In the genomic region with DNA sequence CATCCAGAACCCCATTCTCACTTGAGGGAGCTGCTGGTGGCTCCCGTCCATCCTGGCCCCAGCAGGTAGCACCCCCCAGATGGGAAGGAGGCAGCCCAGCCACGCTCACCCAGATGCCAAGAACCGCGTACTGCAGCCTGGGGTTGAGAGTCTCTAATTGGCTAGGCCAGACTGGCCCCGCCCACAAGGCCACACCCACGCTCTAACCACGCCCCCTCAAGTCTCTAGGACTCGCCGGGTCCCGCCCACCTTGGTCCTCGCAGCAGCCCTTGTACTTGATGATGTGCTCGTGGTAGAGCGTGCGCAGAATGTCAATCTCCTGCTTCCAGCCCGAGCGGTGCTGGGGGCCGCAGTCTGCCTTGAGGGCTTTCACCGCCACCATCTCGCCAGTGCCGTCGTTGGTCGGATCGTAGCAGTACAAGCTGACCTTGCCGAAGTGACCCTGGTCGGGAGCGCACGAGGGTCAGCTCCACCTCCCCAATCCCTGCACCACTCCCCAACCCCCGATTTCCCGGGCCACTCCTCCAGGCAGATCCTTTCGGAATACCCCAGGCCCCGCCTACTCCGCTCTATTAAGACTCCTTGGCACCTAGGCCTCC, we compare ENCODE assay signal across 8 cellular contexts. TPM values are rescaled to one million over a fixed set of nuclear protein-coding genes. Genes with fewer than 3 reads are reported as not detected.
DNase-seq lines count a peak whose midpoint lies in the region; ATAC-seq, FAIRE-seq and TF ChIP-seq lines count a peak whose summit lies in the region.

No MANE protein-coding gene starts in this region.

- H3K4me3 ChIP-seq in NT2/D1 (ENCODE audit: insufficient read length, low read depth) (peak overlapping the region; percentile 46), bronchial epithelial cell (ENCODE audit: low read depth, low read length) (no peak overlapping the region)

- no peak for TF ChIP-seq CTCF in CD4-positive, alpha-beta T cell (IDR thresholded peaks at IDR 0.05)
- TF ChIP-seq CTCF in bronchial epithelial cell (IDR thresholded peaks at IDR 0.05; ENCODE audit: insufficient read depth, low read length, severe bottlenecking) (no peak), mesothelial cell of epicardium (IDR thresholded peaks at IDR 0.05; ENCODE audit: unreplicated experiment) (no peak)

- no peaks in the 10 kb centered on the region for H3K27me3 ChIP-seq in CD4-positive, alpha-beta T cell (ENCODE audit: control insufficient read depth, insufficient read depth, low read length)
- H3K27me3 ChIP-seq in NT2/D1 (ENCODE audit: insufficient read depth, insufficient read length) (no peaks in the 10 kb centered on the region), bronchial epithelial cell (ENCODE audit: control insufficient read depth, insufficient read depth, low read length) (no peaks in the 10 kb centered on the region)

- peaks cover 6% of the 10 kb centered on the region for H3K4me1 ChIP-seq in NT2/D1 (ENCODE audit: insufficient read depth, insufficient read length)

- H3K27ac Mint-ChIP-seq in CD4-positive, alpha-beta T cell: no peak overlapping the region
- H3K27ac Mint-ChIP-seq in mesothelial cell of epicardium: no peak overlapping the region

- FAIRE-seq in bronchial epithelial cell (lab: Jason Lieb, UNC) (peak; percentile 40), frontal cortex (lab: Jason Lieb, UNC) (no peak)

- peak in 3 of 10 experiments; percentile 21 to 32 (median 22) for DNase-seq in CD4-positive, alpha-beta T cell
- peak; percentile 89 for DNase-seq in NT2/D1 (ENCODE audit: low read depth, low spot score)
- DNase-seq in bronchial epithelial cell (ENCODE audit: low read depth): no peak
- DNase-seq in mesothelial cell of epicardium (ENCODE audit: low spot score in 2 of 2, unreplicated experiment in 2 of 2): peak; percentile 54 to 82
- DNase-seq in dedifferentiated amniotic fluid mesenchymal stem cell (ENCODE audit: extremely low spot score): no peak
- DNase-seq in frontal cortex (ENCODE audit: low spot score in 2 of 2): no peak
- DNase-seq in DMS114 treated with DMSO at 0.1 percent for 48 hours (lab: John Stamatoyannopoulos, UW; ENCODE audit: unreplicated experiment): no peak

- H3K36me3 ChIP-seq in NT2/D1 (ENCODE audit: insufficient read depth, insufficient read length, low read length) (peaks cover 63% of the 10 kb centered on the region), bronchial epithelial cell (ENCODE audit: control insufficient read depth, insufficient read depth, low read length) (peaks cover 22% of the 10 kb centered on the region)

- H3K9me3 Mint-ChIP-seq in CD4-positive, alpha-beta T cell: no peaks in the 10 kb centered on the region
- no peaks in the 10 kb centered on the region for H3K9me3 Mint-ChIP-seq in mesothelial cell of epicardium

- intact Hi-C loops in CD4-positive, alpha-beta T cell (cut with DNase I, micrococcal nuclease): loop anchor here in 1 of 2 experiments (10.0 kb wide), 1 partner anchor 1409 kb away; no protein-coding TSS in a partner anchor

- H3K36me3 Mint-ChIP-seq in CD4-positive, alpha-beta T cell (ENCODE audit: low read depth): peaks cover 60% of the 10 kb centered on the region
- H3K36me3 Mint-ChIP-seq in mesothelial cell of epicardium: peaks cover 22% of the 10 kb centered on the region

- peak overlapping the region; percentile 83 for H3K9ac ChIP-seq in NT2/D1 (ENCODE audit: insufficient read length, low read depth)

- CTCF ChIA-PET in CD4-positive, alpha-beta T cell (lab: Charles Lee): no interaction called here

- H3K4me1 Mint-ChIP-seq in CD4-positive, alpha-beta T cell (ENCODE audit: low read depth): no peaks in the 10 kb centered on the region
- H3K4me1 Mint-ChIP-seq in mesothelial cell of epicardium: peaks cover 7% of the 10 kb centered on the region

- ATAC-seq in CD4-positive, alpha-beta T cell (ENCODE audit: poor library complexity): peak; percentile 64
- no peak for ATAC-seq in GM19328 (IDR thresholded peaks at IDR 0.05; ENCODE audit: unreplicated experiment)

- no peak overlapping the region for H3K4me3 Mint-ChIP-seq in CD4-positive, alpha-beta T cell
- H3K4me3 Mint-ChIP-seq in mesothelial cell of epicardium: peak overlapping the region; percentile 59

- H3K27me3 Mint-ChIP-seq in CD4-positive, alpha-beta T cell: no peaks in the 10 kb centered on the region
- no peaks in the 10 kb centered on the region for H3K27me3 Mint-ChIP-seq in mesothelial cell of epicardium (ENCODE audit: low read depth)

- no peaks in the 10 kb centered on the region for H3K9me3 ChIP-seq in CD4-positive, alpha-beta T cell (ENCODE audit: control insufficient read depth, low read length)
- H3K9me3 ChIP-seq in NT2/D1 (ENCODE audit: insufficient read depth, low read length): no peaks in the 10 kb centered on the region

- POLR2A ChIA-PET in CD4-positive, alpha-beta T cell (lab: Charles Lee): interaction anchor here (0.5 kb wide), 1 partner anchor 187 kb away, joined by 3 read pairs; no protein-coding TSS in a partner anchor

- H3K27ac ChIP-seq in CD4-positive, alpha-beta T cell (ENCODE audit: low read depth, low read length): no peak overlapping the region

RNA-seq across cellular contexts. Expression of a gene that starts 14.5 kb away (rescaled TPM):
- total RNA-seq in CD4-positive, alpha-beta T cell: 100 to 1,000 TPM; 164 to 173 TPM
- total RNA-seq in bronchial epithelial cell: 5.0 and 5.5 TPM in 2 replicates
- total RNA-seq in mesothelial cell of epicardium: 2.0 to 2.7 TPM (median 2.3 TPM) in 3 replicates
- total RNA-seq in frontal cortex: 0.82 TPM

RNA-seq across cellular contexts. Expression of a gene that starts 20.6 kb away (rescaled TPM):
- total RNA-seq in CD4-positive, alpha-beta T cell: 10 to 100 TPM; 20.5 to 21.3 TPM
- total RNA-seq in bronchial epithelial cell (2.3 and 4.2 TPM in 2 replicates), mesothelial cell of epicardium (51.1 to 55.7 TPM (median 52.4 TPM) in 3 replicates), frontal cortex (2.4 TPM)

RNA-seq across cellular contexts. Expression of a gene that starts 26.5 kb away (rescaled TPM):
- total RNA-seq in CD4-positive, alpha-beta T cell: 100 to 1,000 TPM; 229 to 253 TPM
- total RNA-seq in bronchial epithelial cell (36.1 and 45.8 TPM in 2 replicates), mesothelial cell of epicardium (142 to 148 TPM (median 146 TPM) in 3 replicates), frontal cortex (29.8 TPM)

RNA-seq across cellular contexts. Expression of a gene that starts 38.1 kb away (rescaled TPM):
- total RNA-seq in CD4-positive, alpha-beta T cell: 1 to 10 TPM; 1.2 to 1.9 TPM
- 21.8 and 24.2 TPM in 2 replicates for total RNA-seq in bronchial epithelial cell
- total RNA-seq in mesothelial cell of epicardium: 17.9 to 20.9 TPM (median 18.6 TPM) in 3 replicates
- total RNA-seq in frontal cortex: 11.4 TPM

RNA-seq across cellular contexts. Expression of a gene that starts 44.3 kb away (rescaled TPM):
- total RNA-seq in CD4-positive, alpha-beta T cell: 1 to 10 TPM; 1.6 to 2.6 TPM
- 0.26 and 0.53 TPM in 2 replicates for total RNA-seq in bronchial epithelial cell
- 12.8 to 14.9 TPM (median 13.5 TPM) in 3 replicates for total RNA-seq in mesothelial cell of epicardium
- 1.6 TPM for total RNA-seq in frontal cortex

Comparison
In these comparisons a context has a peak if more than half of its experiments do, and no peak if none do; other contexts are left out.
1. DNase-seq: peak in NT2/D1 (single experiment) and mesothelial cell of epicardium (2 of 2); none in bronchial epithelial cell (single experiment), dedifferentiated amniotic fluid mesenchymal stem cell (single experiment), frontal cortex (0 of 2) and DMS114 treated with DMSO at 0.1 percent for 48 hours (single experiment).
2. RNA of a gene that starts 14.5 kb away (total RNA-seq): 164 to 173 TPM in CD4-positive, alpha-beta T cell; 5.0 to 5.5 TPM in bronchial epithelial cell, 2.0 to 2.7 TPM in mesothelial cell of epicardium and 0.82 TPM in frontal cortex (single experiment); every median in the first group is over 10 times any median in the second.